Comparison of ENCODE assay signal across 1 cellular context in genomic region chr2:54568876-54569298, GRCh38.
A peak's percentile ranks its signal among the peaks of the same experiment; 100 is the strongest.
TF ChIP-seq lines count a peak whose summit lies in the region.

No MANE protein-coding gene starts in this region.

TF ChIP-seq in K562, 482 proteins besides CTCF, POLR2A, EP300 and RAD21 (continued from another document and continues in another):
- peak; percentile 33 for TF ChIP-seq TCF3 (CRISPR knock-in tag; IDR thresholded peaks at IDR 0.05)
- TF ChIP-seq HDAC2 (IDR thresholded peaks at IDR 0.05) = 0 out of 2 replicates have a peak, but pooled peaks have one; percentile 47
- TF ChIP-seq FOXJ2 (tag; IDR thresholded peaks at IDR 0.05) = no peak
- TF ChIP-seq ELF4 (CRISPR knock-in tag; IDR thresholded peaks at IDR 0.05) = 0 out of 2 replicates have a peak, but pooled peaks have one; percentile 31
- no peak for TF ChIP-seq CREB3 (tag; conservative IDR thresholded peaks at IDR 0.05; ENCODE audit: low read depth)
- no peak for TF ChIP-seq ZNF780A (CRISPR knock-in tag; IDR thresholded peaks at IDR 0.05)
- no peak for TF ChIP-seq ZNF41 (CRISPR knock-in tag; conservative IDR thresholded peaks at IDR 0.05)
- no peak for TF ChIP-seq ZFPM2 (CRISPR knock-in tag; IDR thresholded peaks at IDR 0.05)
- no peak for TF ChIP-seq SRF (CRISPR knock-in tag; IDR thresholded peaks at IDR 0.05)
- TF ChIP-seq, protein P1, sequence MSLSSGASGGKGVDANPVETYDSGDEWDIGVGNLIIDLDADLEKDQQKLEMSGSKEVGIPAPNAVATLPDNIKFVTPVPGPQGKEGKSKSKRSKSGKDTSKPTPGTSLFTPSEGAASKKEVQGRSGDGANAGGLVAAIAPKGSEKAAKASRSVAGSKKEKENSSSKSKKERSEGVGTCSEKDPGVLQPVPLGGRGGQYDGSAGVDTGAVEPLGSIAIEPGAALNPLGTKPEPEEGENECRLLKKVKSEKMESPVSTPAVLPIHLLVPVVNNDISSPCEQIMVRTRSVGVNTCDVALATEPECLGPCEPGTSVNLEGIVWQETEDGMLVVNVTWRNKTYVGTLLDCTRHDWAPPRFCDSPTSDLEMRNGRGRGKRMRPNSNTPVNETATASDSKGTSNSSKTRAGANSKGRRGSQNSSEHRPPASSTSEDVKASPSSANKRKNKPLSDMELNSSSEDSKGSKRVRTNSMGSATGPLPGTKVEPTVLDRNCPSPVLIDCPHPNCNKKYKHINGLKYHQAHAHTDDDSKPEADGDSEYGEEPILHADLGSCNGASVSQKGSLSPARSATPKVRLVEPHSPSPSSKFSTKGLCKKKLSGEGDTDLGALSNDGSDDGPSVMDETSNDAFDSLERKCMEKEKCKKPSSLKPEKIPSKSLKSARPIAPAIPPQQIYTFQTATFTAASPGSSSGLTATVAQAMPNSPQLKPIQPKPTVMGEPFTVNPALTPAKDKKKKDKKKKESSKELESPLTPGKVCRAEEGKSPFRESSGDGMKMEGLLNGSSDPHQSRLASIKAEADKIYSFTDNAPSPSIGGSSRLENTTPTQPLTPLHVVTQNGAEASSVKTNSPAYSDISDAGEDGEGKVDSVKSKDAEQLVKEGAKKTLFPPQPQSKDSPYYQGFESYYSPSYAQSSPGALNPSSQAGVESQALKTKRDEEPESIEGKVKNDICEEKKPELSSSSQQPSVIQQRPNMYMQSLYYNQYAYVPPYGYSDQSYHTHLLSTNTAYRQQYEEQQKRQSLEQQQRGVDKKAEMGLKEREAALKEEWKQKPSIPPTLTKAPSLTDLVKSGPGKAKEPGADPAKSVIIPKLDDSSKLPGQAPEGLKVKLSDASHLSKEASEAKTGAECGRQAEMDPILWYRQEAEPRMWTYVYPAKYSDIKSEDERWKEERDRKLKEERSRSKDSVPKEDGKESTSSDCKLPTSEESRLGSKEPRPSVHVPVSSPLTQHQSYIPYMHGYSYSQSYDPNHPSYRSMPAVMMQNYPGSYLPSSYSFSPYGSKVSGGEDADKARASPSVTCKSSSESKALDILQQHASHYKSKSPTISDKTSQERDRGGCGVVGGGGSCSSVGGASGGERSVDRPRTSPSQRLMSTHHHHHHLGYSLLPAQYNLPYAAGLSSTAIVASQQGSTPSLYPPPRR (CRISPR knock-in tag; IDR thresholded peaks at IDR 0.05; ENCODE audit: borderline replicate concordance) = no peak
- no peak for TF ChIP-seq ZNF766 (CRISPR knock-in tag; conservative IDR thresholded peaks at IDR 0.05)
- TF ChIP-seq RBBP5 (IDR thresholded peaks at IDR 0.05; ENCODE audit: borderline replicate concordance, insufficient read depth, low read length, poor library complexity, severe bottlenecking) = no peak
- no peak for TF ChIP-seq NBN (IDR thresholded peaks at IDR 0.05; ENCODE audit: low read depth)
- no peak for TF ChIP-seq ARHGAP35 (IDR thresholded peaks at IDR 0.05; ENCODE audit: partially characterized antibody)
- no peak for TF ChIP-seq DEAF1 (CRISPR knock-in tag; IDR thresholded peaks at IDR 0.05)
- TF ChIP-seq U2AF2 (optimal IDR thresholded peaks at IDR 0.05; ENCODE audit: low read depth, low read length) = no peak
- TF ChIP-seq RB1 (IDR thresholded peaks at IDR 0.05; ENCODE audit: low read depth) = no peak
- no peak for TF ChIP-seq ZNF124 (CRISPR knock-in tag; IDR thresholded peaks at IDR 0.05)
- TF ChIP-seq, protein P2, sequence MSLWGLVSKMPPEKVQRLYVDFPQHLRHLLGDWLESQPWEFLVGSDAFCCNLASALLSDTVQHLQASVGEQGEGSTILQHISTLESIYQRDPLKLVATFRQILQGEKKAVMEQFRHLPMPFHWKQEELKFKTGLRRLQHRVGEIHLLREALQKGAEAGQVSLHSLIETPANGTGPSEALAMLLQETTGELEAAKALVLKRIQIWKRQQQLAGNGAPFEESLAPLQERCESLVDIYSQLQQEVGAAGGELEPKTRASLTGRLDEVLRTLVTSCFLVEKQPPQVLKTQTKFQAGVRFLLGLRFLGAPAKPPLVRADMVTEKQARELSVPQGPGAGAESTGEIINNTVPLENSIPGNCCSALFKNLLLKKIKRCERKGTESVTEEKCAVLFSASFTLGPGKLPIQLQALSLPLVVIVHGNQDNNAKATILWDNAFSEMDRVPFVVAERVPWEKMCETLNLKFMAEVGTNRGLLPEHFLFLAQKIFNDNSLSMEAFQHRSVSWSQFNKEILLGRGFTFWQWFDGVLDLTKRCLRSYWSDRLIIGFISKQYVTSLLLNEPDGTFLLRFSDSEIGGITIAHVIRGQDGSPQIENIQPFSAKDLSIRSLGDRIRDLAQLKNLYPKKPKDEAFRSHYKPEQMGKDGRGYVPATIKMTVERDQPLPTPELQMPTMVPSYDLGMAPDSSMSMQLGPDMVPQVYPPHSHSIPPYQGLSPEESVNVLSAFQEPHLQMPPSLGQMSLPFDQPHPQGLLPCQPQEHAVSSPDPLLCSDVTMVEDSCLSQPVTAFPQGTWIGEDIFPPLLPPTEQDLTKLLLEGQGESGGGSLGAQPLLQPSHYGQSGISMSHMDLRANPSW (CRISPR knock-in tag; IDR thresholded peaks at IDR 0.05) = no peak
- TF ChIP-seq SREBF2 (CRISPR knock-in tag; IDR thresholded peaks at IDR 0.05) = no peak
- TF ChIP-seq MYBL2 (IDR thresholded peaks at IDR 0.05; ENCODE audit: low read depth) = no peak
- no peak for TF ChIP-seq MYBL2 (CRISPR knock-in tag; IDR thresholded peaks at IDR 0.05; ENCODE audit: borderline replicate concordance)
- TF ChIP-seq TOE1 (IDR thresholded peaks at IDR 0.05; ENCODE audit: borderline replicate concordance) = no peak
- TF ChIP-seq TOE1 (CRISPR knock-in tag; IDR thresholded peaks at IDR 0.05; ENCODE audit: borderline replicate concordance, low read depth) = no peak
- TF ChIP-seq, protein P3, sequence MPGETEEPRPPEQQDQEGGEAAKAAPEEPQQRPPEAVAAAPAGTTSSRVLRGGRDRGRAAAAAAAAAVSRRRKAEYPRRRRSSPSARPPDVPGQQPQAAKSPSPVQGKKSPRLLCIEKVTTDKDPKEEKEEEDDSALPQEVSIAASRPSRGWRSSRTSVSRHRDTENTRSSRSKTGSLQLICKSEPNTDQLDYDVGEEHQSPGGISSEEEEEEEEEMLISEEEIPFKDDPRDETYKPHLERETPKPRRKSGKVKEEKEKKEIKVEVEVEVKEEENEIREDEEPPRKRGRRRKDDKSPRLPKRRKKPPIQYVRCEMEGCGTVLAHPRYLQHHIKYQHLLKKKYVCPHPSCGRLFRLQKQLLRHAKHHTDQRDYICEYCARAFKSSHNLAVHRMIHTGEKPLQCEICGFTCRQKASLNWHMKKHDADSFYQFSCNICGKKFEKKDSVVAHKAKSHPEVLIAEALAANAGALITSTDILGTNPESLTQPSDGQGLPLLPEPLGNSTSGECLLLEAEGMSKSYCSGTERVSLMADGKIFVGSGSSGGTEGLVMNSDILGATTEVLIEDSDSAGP (CRISPR knock-in tag; IDR thresholded peaks at IDR 0.05) = no peak
- TF ChIP-seq, protein P4, sequence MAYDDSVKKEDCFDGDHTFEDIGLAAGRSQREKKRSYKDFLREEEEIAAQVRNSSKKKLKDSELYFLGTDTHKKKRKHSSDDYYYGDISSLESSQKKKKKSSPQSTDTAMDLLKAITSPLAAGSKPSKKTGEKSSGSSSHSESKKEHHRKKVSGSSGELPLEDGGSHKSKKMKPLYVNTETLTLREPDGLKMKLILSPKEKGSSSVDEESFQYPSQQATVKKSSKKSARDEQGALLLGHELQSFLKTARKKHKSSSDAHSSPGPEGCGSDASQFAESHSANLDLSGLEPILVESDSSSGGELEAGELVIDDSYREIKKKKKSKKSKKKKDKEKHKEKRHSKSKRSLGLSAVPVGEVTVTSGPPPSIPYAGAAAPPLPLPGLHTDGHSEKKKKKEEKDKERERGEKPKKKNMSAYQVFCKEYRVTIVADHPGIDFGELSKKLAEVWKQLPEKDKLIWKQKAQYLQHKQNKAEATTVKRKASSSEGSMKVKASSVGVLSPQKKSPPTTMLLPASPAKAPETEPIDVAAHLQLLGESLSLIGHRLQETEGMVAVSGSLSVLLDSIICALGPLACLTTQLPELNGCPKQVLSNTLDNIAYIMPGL (CRISPR knock-in tag; IDR thresholded peaks at IDR 0.05) = no peak
- no peak for TF ChIP-seq BCOR (IDR thresholded peaks at IDR 0.05)
- TF ChIP-seq, protein P5, sequence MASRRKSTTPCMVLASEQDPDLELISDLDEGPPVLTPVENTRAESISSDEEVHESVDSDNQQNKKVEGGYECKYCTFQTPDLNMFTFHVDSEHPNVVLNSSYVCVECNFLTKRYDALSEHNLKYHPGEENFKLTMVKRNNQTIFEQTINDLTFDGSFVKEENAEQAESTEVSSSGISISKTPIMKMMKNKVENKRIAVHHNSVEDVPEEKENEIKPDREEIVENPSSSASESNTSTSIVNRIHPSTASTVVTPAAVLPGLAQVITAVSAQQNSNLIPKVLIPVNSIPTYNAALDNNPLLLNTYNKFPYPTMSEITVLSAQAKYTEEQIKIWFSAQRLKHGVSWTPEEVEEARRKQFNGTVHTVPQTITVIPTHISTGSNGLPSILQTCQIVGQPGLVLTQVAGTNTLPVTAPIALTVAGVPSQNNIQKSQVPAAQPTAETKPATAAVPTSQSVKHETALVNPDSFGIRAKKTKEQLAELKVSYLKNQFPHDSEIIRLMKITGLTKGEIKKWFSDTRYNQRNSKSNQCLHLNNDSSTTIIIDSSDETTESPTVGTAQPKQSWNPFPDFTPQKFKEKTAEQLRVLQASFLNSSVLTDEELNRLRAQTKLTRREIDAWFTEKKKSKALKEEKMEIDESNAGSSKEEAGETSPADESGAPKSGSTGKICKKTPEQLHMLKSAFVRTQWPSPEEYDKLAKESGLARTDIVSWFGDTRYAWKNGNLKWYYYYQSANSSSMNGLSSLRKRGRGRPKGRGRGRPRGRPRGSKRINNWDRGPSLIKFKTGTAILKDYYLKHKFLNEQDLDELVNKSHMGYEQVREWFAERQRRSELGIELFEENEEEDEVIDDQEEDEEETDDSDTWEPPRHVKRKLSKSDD (conservative IDR thresholded peaks at IDR 0.05; ENCODE audit: low read length) = no peak
- TF ChIP-seq ZNF217 (CRISPR knock-in tag; IDR thresholded peaks at IDR 0.05) = no peak
- TF ChIP-seq CBFA2T3 (IDR thresholded peaks at IDR 0.05) = peak; percentile 77
- no peak; the same call in 1 of the 2 replicates for TF ChIP-seq ESRRA (IDR thresholded peaks at IDR 0.05; ENCODE audit: borderline replicate concordance, low read depth)
- TF ChIP-seq ZNF764 (CRISPR knock-in tag; IDR thresholded peaks at IDR 0.05; ENCODE audit: low read depth) = no peak
- TF ChIP-seq ZNF212 (CRISPR knock-in tag; IDR thresholded peaks at IDR 0.05) = no peak
- TF ChIP-seq TCF7 (IDR thresholded peaks at IDR 0.05; ENCODE audit: borderline replicate concordance) = no peak
- no peak for TF ChIP-seq ZBTB11 (CRISPR knock-in tag; IDR thresholded peaks at IDR 0.05)
- no peak for TF ChIP-seq SP1 (CRISPR knock-in tag; IDR thresholded peaks at IDR 0.05)
- TF ChIP-seq TAF15 (IDR thresholded peaks at IDR 0.05; ENCODE audit: low read depth, low read length) = no peak
